In genomic region chr2:219497495-219498279, GRCh38 we compare ENCODE assay signal across 8 cellular contexts. TPM values are rescaled to one million over a fixed set of nuclear protein-coding genes. Genes with fewer than 3 reads are reported as not detected.
A peak's percentile ranks its signal among the peaks of the same experiment; 100 is the strongest.
DNase-seq lines count a peak whose midpoint lies in the region; ATAC-seq and TF ChIP-seq lines count a peak whose summit lies in the region.

No MANE protein-coding gene starts in this region.

- no peak overlapping the region for H3K27ac Mint-ChIP-seq in stimulated activated naive CD8-positive, alpha-beta T cell treated with anti-CD3 and anti-CD28 coated beads, Interleukin-15, amount 100 ng/mL, for 72 hours

- peaks cover 6 to 32% (median 22%) of the 10 kb centered on the region in 4 donors for H3K4me1 ChIP-seq in liver (ENCODE audit: control insufficient read depth in 4 of 4, insufficient read depth in 4 of 4, low read length in 3 of 4)

- H3K4me3 Mint-ChIP-seq in stimulated activated naive CD8-positive, alpha-beta T cell treated with anti-CD3 and anti-CD28 coated beads, Interleukin-15, amount 100 ng/mL, for 72 hours: peak overlapping the region; percentile 97

- H3K27me3 Mint-ChIP-seq in stimulated activated naive CD8-positive, alpha-beta T cell treated with anti-CD3 and anti-CD28 coated beads, Interleukin-15, amount 100 ng/mL, for 72 hours: peaks cover 59% of the 10 kb centered on the region

- ATAC-seq in GM18511 (IDR thresholded peaks at IDR 0.05; ENCODE audit: unreplicated experiment) (peak; percentile 32), HG03439 (IDR thresholded peaks at IDR 0.05; ENCODE audit: unreplicated experiment) (no peak)
- peak; percentile 5 for ATAC-seq in stimulated activated naive CD8-positive, alpha-beta T cell treated with anti-CD3 and anti-CD28 coated beads, Interleukin-15, amount 100 ng/mL, for 72 hours

- H3K27me3 ChIP-seq in liver (ENCODE audit: control insufficient read depth in 4 of 4, insufficient read depth in 4 of 4, low read length in 3 of 4): no peaks in the 10 kb centered on the region

- H3K4me3 ChIP-seq in liver (ENCODE audit: low read depth in 1 of 3, low read length in 3 of 3): peak overlapping the region; percentile 60 to 94 (median 66)

- H3K27ac ChIP-seq in liver (ENCODE audit: low read depth in 1 of 2, low read length in 2 of 2): peak overlapping the region; percentile 93 to 95

- TF ChIP-seq RAD21 in liver (IDR thresholded peaks at IDR 0.05): no peak

- peaks cover 0 to 3% (median under 1%) of the 10 kb centered on the region in 4 donors for H3K36me3 ChIP-seq in liver (ENCODE audit: control insufficient read depth in 4 of 4, insufficient read depth in 3 of 4, low read depth in 1 of 4, low read length in 3 of 4)

- peak overlapping the region; percentile 42 to 81 for H3K9ac ChIP-seq in liver (ENCODE audit: low read depth in 1 of 2, low read length in 2 of 2)

- TF ChIP-seq CTCF in liver (IDR thresholded peaks at IDR 0.05; ENCODE audit: low read depth, low read length, missing input control): no peak

- DNase-seq in AG08395 (ENCODE audit: low spot score) (peak; percentile 92), HPDE6-E6E7 (ENCODE audit: extremely low spot score) (peak; percentile 66), SW480 (ENCODE audit: low spot score) (peak; percentile 79), dermis blood vessel endothelial cell (peak; percentile 77)
- DNase-seq in stimulated activated naive CD8-positive, alpha-beta T cell treated with anti-CD3 and anti-CD28 coated beads, Interleukin-15, amount 100 ng/mL, for 72 hours: peak in 1 of 2 donors; percentile 32

- no peaks in the 10 kb centered on the region for H3K9me3 Mint-ChIP-seq in stimulated activated naive CD8-positive, alpha-beta T cell treated with anti-CD3 and anti-CD28 coated beads, Interleukin-15, amount 100 ng/mL, for 72 hours

- peaks cover 55% of the 10 kb centered on the region for H3K4me1 Mint-ChIP-seq in stimulated activated naive CD8-positive, alpha-beta T cell treated with anti-CD3 and anti-CD28 coated beads, Interleukin-15, amount 100 ng/mL, for 72 hours

- no peaks in the 10 kb centered on the region for H3K9me3 ChIP-seq in liver (ENCODE audit: control insufficient read depth in 4 of 4, low read length in 3 of 4)

- 3% methylated on average over 59 of the region's 59 CpGs for WGBS in liver

TF ChIP-seq in liver, 16 proteins besides CTCF, POLR2A, EP300 and RAD21:
- TF ChIP-seq SP1 (IDR thresholded peaks at IDR 0.05): no peak
- TF ChIP-seq RXRA (IDR thresholded peaks at IDR 0.05): no peak
- no peak for TF ChIP-seq GABPA (IDR thresholded peaks at IDR 0.05 in 1 of 2, conservative IDR thresholded peaks at IDR 0.05 in 1 of 2)
- TF ChIP-seq, protein P1, sequence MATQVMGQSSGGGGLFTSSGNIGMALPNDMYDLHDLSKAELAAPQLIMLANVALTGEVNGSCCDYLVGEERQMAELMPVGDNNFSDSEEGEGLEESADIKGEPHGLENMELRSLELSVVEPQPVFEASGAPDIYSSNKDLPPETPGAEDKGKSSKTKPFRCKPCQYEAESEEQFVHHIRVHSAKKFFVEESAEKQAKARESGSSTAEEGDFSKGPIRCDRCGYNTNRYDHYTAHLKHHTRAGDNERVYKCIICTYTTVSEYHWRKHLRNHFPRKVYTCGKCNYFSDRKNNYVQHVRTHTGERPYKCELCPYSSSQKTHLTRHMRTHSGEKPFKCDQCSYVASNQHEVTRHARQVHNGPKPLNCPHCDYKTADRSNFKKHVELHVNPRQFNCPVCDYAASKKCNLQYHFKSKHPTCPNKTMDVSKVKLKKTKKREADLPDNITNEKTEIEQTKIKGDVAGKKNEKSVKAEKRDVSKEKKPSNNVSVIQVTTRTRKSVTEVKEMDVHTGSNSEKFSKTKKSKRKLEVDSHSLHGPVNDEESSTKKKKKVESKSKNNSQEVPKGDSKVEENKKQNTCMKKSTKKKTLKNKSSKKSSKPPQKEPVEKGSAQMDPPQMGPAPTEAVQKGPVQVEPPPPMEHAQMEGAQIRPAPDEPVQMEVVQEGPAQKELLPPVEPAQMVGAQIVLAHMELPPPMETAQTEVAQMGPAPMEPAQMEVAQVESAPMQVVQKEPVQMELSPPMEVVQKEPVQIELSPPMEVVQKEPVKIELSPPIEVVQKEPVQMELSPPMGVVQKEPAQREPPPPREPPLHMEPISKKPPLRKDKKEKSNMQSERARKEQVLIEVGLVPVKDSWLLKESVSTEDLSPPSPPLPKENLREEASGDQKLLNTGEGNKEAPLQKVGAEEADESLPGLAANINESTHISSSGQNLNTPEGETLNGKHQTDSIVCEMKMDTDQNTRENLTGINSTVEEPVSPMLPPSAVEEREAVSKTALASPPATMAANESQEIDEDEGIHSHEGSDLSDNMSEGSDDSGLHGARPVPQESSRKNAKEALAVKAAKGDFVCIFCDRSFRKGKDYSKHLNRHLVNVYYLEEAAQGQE (IDR thresholded peaks at IDR 0.05): no peak
- TF ChIP-seq, protein P2, sequence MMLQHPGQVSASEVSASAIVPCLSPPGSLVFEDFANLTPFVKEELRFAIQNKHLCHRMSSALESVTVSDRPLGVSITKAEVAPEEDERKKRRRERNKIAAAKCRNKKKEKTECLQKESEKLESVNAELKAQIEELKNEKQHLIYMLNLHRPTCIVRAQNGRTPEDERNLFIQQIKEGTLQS (IDR thresholded peaks at IDR 0.05): no peak
- no peak for TF ChIP-seq TAF1 (conservative IDR thresholded peaks at IDR 0.05)
- no peak for TF ChIP-seq FOXA1 (IDR thresholded peaks at IDR 0.05)
- no peak for TF ChIP-seq YY1 (IDR thresholded peaks at IDR 0.05)
- TF ChIP-seq EGR1 (IDR thresholded peaks at IDR 0.05; ENCODE audit: low read depth in 2 of 2): no peak
- no peak for TF ChIP-seq NR2F2 (IDR thresholded peaks at IDR 0.05)
- no peak for TF ChIP-seq HNF4A (conservative IDR thresholded peaks at IDR 0.05)
- TF ChIP-seq, protein P3, sequence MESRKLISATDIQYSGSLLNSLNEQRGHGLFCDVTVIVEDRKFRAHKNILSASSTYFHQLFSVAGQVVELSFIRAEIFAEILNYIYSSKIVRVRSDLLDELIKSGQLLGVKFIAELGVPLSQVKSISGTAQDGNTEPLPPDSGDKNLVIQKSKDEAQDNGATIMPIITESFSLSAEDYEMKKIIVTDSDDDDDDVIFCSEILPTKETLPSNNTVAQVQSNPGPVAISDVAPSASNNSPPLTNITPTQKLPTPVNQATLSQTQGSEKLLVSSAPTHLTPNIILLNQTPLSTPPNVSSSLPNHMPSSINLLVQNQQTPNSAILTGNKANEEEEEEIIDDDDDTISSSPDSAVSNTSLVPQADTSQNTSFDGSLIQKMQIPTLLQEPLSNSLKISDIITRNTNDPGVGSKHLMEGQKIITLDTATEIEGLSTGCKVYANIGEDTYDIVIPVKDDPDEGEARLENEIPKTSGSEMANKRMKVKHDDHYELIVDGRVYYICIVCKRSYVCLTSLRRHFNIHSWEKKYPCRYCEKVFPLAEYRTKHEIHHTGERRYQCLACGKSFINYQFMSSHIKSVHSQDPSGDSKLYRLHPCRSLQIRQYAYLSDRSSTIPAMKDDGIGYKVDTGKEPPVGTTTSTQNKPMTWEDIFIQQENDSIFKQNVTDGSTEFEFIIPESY (IDR thresholded peaks at IDR 0.05): no peak
- TF ChIP-seq MAX (IDR thresholded peaks at IDR 0.05): no peak
TF ChIP-seq in liver: peak in this region for 0.

RNA-seq across cellular contexts. Expression of gene GMPPA, which starts 1.0 kb away (rescaled TPM):
- total RNA-seq in dermis blood vessel endothelial cell: 33.4 and 34.5 TPM in 2 replicates
- 10 to 100 TPM; 20.2 to 59.4 TPM for total RNA-seq in liver
- 10 to 100 TPM; 32.6 to 54.3 TPM for polyA plus RNA-seq in liver

RNA-seq across cellular contexts. Expression of gene ASIC4, which starts 16.6 kb away (rescaled TPM):
- not detected in 2 replicates for total RNA-seq in dermis blood vessel endothelial cell
- total RNA-seq in liver: 1 to 10 TPM in 1 of 2 donors, under 1 TPM in 1; 0.08 to 1.5 TPM
- polyA plus RNA-seq in liver: not detected

RNA-seq across cellular contexts. Expression of gene CHPF, which starts 45.9 kb away (rescaled TPM):
- total RNA-seq in dermis blood vessel endothelial cell: 0.84 and 3.2 TPM in 2 replicates
- total RNA-seq in liver: 10 to 100 TPM; 26.5 to 85.2 TPM
- polyA plus RNA-seq in liver: 100 to 1,000 TPM in 1 of 2 donors, 10 to 100 TPM in 1; 31.1 to 135 TPM

RNA-seq across cellular contexts. Expression of gene TMEM198, which starts 46.1 kb away (rescaled TPM):
- under 0.01 TPM in 1 of 2 replicates, not detected in the other for total RNA-seq in dermis blood vessel endothelial cell
- 1 to 10 TPM; 1.1 to 1.8 TPM for total RNA-seq in liver
- polyA plus RNA-seq in liver: 1 to 10 TPM in 1 of 2 donors, under 1 TPM in 1; 0.74 to 1.9 TPM
